2 cellular contexts compared by ENCODE assay signal in genomic region chr11:62725686-62726085, GRCh38.
TF ChIP-seq lines count a peak whose summit lies in the region.

No MANE protein-coding gene starts in this region.

TF ChIP-seq in A549, 52 proteins besides CTCF, POLR2A, EP300 and RAD21:
- TF ChIP-seq CHD4 (IDR thresholded peaks at IDR 0.05; ENCODE audit: borderline replicate concordance) (no peak), MYC (IDR thresholded peaks at IDR 0.05; ENCODE audit: borderline replicate concordance, low read length) (no peak), CBX2 (IDR thresholded peaks at IDR 0.05; ENCODE audit: borderline replicate concordance, low read depth) (no peak), HEYL (CRISPR knock-in tag; IDR thresholded peaks at IDR 0.05) (no peak), CBX8 (IDR thresholded peaks at IDR 0.05) (no peak), BHLHE40 (IDR thresholded peaks at IDR 0.05; ENCODE audit: low read depth, low read length) (no peak), SMC3 (IDR thresholded peaks at IDR 0.05) (no peak), HES2 (IDR thresholded peaks at IDR 0.05) (no peak), ESRRA (IDR thresholded peaks at IDR 0.05; ENCODE audit: borderline replicate concordance, low read length) (no peak), HOXB5 (CRISPR knock-in tag; IDR thresholded peaks at IDR 0.05) (no peak), ZNF302 (CRISPR knock-in tag; IDR thresholded peaks at IDR 0.05) (no peak), HDAC2 (IDR thresholded peaks at IDR 0.05) (no peak), MAZ (IDR thresholded peaks at IDR 0.05; ENCODE audit: borderline replicate concordance, low read depth, low read length) (no peak), HOXA7 (CRISPR knock-in tag; IDR thresholded peaks at IDR 0.05) (no peak), EHF (CRISPR knock-in tag; IDR thresholded peaks at IDR 0.05) (no peak), CHD2 (IDR thresholded peaks at IDR 0.05; ENCODE audit: low read length, partially characterized antibody) (no peak)
- TF ChIP-seq, protein P1, sequence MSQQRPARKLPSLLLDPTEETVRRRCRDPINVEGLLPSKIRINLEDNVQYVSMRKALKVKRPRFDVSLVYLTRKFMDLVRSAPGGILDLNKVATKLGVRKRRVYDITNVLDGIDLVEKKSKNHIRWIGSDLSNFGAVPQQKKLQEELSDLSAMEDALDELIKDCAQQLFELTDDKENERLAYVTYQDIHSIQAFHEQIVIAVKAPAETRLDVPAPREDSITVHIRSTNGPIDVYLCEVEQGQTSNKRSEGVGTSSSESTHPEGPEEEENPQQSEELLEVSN (IDR thresholded peaks at IDR 0.05; ENCODE audit: borderline replicate concordance, low read depth), result no peak

TF ChIP-seq in IMR-90, 13 proteins besides CTCF, POLR2A, EP300 and RAD21:
- TF ChIP-seq, protein P2, sequence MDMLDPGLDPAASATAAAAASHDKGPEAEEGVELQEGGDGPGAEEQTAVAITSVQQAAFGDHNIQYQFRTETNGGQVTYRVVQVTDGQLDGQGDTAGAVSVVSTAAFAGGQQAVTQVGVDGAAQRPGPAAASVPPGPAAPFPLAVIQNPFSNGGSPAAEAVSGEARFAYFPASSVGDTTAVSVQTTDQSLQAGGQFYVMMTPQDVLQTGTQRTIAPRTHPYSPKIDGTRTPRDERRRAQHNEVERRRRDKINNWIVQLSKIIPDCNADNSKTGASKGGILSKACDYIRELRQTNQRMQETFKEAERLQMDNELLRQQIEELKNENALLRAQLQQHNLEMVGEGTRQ (IDR thresholded peaks at IDR 0.05; ENCODE audit: low read depth, low read length), result no peak
- no peak for TF ChIP-seq RCOR1 (IDR thresholded peaks at IDR 0.05; ENCODE audit: insufficient replicate concordance, low read length)
- no peak for TF ChIP-seq BHLHE40 (IDR thresholded peaks at IDR 0.05; ENCODE audit: low read depth, low read length)
- TF ChIP-seq MAZ (IDR thresholded peaks at IDR 0.05; ENCODE audit: borderline replicate concordance, low read depth, low read length), result no peak
- TF ChIP-seq, protein P3, sequence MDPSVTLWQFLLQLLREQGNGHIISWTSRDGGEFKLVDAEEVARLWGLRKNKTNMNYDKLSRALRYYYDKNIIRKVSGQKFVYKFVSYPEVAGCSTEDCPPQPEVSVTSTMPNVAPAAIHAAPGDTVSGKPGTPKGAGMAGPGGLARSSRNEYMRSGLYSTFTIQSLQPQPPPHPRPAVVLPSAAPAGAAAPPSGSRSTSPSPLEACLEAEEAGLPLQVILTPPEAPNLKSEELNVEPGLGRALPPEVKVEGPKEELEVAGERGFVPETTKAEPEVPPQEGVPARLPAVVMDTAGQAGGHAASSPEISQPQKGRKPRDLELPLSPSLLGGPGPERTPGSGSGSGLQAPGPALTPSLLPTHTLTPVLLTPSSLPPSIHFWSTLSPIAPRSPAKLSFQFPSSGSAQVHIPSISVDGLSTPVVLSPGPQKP (IDR thresholded peaks at IDR 0.05; ENCODE audit: borderline replicate concordance, low read depth, low read length), result no peak
- no peak for TF ChIP-seq MAFK (IDR thresholded peaks at IDR 0.05; ENCODE audit: low read depth, low read length)
- TF ChIP-seq NFE2L2 (IDR thresholded peaks at IDR 0.05; ENCODE audit: low read depth, low read length), result no peak
- TF ChIP-seq CEBPB (IDR thresholded peaks at IDR 0.05; ENCODE audit: low read depth, low read length), result no peak
- TF ChIP-seq MXI1 (IDR thresholded peaks at IDR 0.05; ENCODE audit: borderline replicate concordance, low read depth, low read length), result no peak
- no peak for TF ChIP-seq FOS (IDR thresholded peaks at IDR 0.05; ENCODE audit: low read depth, low read length)
- no peak for TF ChIP-seq RFX5 (IDR thresholded peaks at IDR 0.05; ENCODE audit: low read depth, low read length)
- no peak for TF ChIP-seq SMC3 (IDR thresholded peaks at IDR 0.05; ENCODE audit: low read depth, low read length)
- no peak for TF ChIP-seq CHD1 (IDR thresholded peaks at IDR 0.05; ENCODE audit: low read depth, low read length)
